1 cellular context compared by ENCODE assay signal in genomic region chr11:73654482-73655021, GRCh38.
A peak's percentile ranks its signal among the peaks of the same experiment; 100 is the strongest.
TF ChIP-seq lines count a peak whose summit lies in the region.

No MANE protein-coding gene starts in this region.

TF ChIP-seq in HepG2, 621 proteins besides CTCF, POLR2A, EP300 and RAD21 (continued from another document and continues in another):
- peak; percentile 17; the same call in 1 of the 2 replicates for TF ChIP-seq ARID4A (CRISPR knock-in tag; IDR thresholded peaks at IDR 0.05; ENCODE audit: borderline replicate concordance)
- TF ChIP-seq ZSCAN30 (CRISPR knock-in tag; IDR thresholded peaks at IDR 0.05) = no peak
- peak; percentile 51 for TF ChIP-seq THAP11 (CRISPR knock-in tag; IDR thresholded peaks at IDR 0.05)
- TF ChIP-seq HDAC6 (IDR thresholded peaks at IDR 0.05; ENCODE audit: low read depth, low read length) = no peak
- TF ChIP-seq POLR2AphosphoS5 (IDR thresholded peaks at IDR 0.05; ENCODE audit: low read depth, low read length) = no peak
- TF ChIP-seq, protein P1, sequence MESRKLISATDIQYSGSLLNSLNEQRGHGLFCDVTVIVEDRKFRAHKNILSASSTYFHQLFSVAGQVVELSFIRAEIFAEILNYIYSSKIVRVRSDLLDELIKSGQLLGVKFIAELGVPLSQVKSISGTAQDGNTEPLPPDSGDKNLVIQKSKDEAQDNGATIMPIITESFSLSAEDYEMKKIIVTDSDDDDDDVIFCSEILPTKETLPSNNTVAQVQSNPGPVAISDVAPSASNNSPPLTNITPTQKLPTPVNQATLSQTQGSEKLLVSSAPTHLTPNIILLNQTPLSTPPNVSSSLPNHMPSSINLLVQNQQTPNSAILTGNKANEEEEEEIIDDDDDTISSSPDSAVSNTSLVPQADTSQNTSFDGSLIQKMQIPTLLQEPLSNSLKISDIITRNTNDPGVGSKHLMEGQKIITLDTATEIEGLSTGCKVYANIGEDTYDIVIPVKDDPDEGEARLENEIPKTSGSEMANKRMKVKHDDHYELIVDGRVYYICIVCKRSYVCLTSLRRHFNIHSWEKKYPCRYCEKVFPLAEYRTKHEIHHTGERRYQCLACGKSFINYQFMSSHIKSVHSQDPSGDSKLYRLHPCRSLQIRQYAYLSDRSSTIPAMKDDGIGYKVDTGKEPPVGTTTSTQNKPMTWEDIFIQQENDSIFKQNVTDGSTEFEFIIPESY (CRISPR knock-in tag; IDR thresholded peaks at IDR 0.05) = 0 out of 2 replicates have a peak, but pooled peaks have one; percentile 51
- peak; percentile 82 for TF ChIP-seq RXRA (CRISPR knock-in tag; IDR thresholded peaks at IDR 0.05)
- peak; percentile 74 to 84; a peak in 3 of 4 replicates for TF ChIP-seq NR2F1 (CRISPR knock-in tag; IDR thresholded peaks at IDR 0.05)
- no peak for TF ChIP-seq IRF1 (CRISPR knock-in tag; IDR thresholded peaks at IDR 0.05; ENCODE audit: low read depth)
- TF ChIP-seq HNRNPH1 (optimal IDR thresholded peaks at IDR 0.05; ENCODE audit: low read depth, low read length) = no peak
- TF ChIP-seq ZFX (CRISPR knock-in tag; IDR thresholded peaks at IDR 0.05; ENCODE audit: low read depth) = peak; percentile 62; the same call in 1 of the 2 replicates
- no peak for TF ChIP-seq RBM39 (IDR thresholded peaks at IDR 0.05; ENCODE audit: low read depth, low read length, poor library complexity, severe bottlenecking)
- TF ChIP-seq IRF9 (CRISPR knock-in tag; IDR thresholded peaks at IDR 0.05; ENCODE audit: borderline replicate concordance) = 0 out of 2 replicates have a peak, but pooled peaks have one; percentile 41
- TF ChIP-seq, protein P2, sequence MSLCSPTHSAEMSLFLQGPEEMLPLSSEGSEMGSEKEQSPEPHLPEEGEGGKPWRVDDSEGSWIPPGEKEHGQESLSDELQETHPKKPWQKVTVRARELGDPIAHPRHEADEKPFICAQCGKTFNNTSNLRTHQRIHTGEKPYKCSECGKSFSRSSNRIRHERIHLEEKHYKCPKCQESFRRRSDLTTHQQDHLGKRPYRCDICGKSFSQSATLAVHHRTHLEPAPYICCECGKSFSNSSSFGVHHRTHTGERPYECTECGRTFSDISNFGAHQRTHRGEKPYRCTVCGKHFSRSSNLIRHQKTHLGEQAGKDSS (CRISPR knock-in tag; IDR thresholded peaks at IDR 0.05; ENCODE audit: borderline replicate concordance, low read depth) = no peak
- peak; percentile 86 for TF ChIP-seq NR2F2 (IDR thresholded peaks at IDR 0.05; ENCODE audit: borderline replicate concordance, low read depth)
- TF ChIP-seq ZNF124 (CRISPR knock-in tag; IDR thresholded peaks at IDR 0.05) = 0 out of 2 replicates have a peak, but pooled peaks have one; percentile 32
- TF ChIP-seq GFI1 (CRISPR knock-in tag; IDR thresholded peaks at IDR 0.05; ENCODE audit: borderline replicate concordance) = no peak
- TF ChIP-seq ZSCAN20 (CRISPR knock-in tag; IDR thresholded peaks at IDR 0.05; ENCODE audit: borderline replicate concordance) = no peak
- peak; percentile 44; the same call in 1 of the 2 replicates for TF ChIP-seq ZBTB21 (CRISPR knock-in tag; IDR thresholded peaks at IDR 0.05)
- TF ChIP-seq PLRG1 (conservative IDR thresholded peaks at IDR 0.05) = no peak
- 0 out of 2 replicates have a peak, but pooled peaks have one; percentile 32 for TF ChIP-seq ELF3 (CRISPR knock-in tag; IDR thresholded peaks at IDR 0.05)
- TF ChIP-seq SPEN (CRISPR knock-in tag; IDR thresholded peaks at IDR 0.05; ENCODE audit: low read depth) = peak; percentile 53; the same call in 1 of the 2 replicates
- no peak for TF ChIP-seq NPAS2 (CRISPR knock-in tag; IDR thresholded peaks at IDR 0.05; ENCODE audit: borderline replicate concordance)
- TF ChIP-seq RARA (CRISPR knock-in tag; IDR thresholded peaks at IDR 0.05) = peak; percentile 48
- no peak for TF ChIP-seq ZNF232 (CRISPR knock-in tag; IDR thresholded peaks at IDR 0.05; ENCODE audit: borderline replicate concordance)
- TF ChIP-seq HNF1B (CRISPR knock-in tag; IDR thresholded peaks at IDR 0.05) = no peak
- TF ChIP-seq, protein P3, sequence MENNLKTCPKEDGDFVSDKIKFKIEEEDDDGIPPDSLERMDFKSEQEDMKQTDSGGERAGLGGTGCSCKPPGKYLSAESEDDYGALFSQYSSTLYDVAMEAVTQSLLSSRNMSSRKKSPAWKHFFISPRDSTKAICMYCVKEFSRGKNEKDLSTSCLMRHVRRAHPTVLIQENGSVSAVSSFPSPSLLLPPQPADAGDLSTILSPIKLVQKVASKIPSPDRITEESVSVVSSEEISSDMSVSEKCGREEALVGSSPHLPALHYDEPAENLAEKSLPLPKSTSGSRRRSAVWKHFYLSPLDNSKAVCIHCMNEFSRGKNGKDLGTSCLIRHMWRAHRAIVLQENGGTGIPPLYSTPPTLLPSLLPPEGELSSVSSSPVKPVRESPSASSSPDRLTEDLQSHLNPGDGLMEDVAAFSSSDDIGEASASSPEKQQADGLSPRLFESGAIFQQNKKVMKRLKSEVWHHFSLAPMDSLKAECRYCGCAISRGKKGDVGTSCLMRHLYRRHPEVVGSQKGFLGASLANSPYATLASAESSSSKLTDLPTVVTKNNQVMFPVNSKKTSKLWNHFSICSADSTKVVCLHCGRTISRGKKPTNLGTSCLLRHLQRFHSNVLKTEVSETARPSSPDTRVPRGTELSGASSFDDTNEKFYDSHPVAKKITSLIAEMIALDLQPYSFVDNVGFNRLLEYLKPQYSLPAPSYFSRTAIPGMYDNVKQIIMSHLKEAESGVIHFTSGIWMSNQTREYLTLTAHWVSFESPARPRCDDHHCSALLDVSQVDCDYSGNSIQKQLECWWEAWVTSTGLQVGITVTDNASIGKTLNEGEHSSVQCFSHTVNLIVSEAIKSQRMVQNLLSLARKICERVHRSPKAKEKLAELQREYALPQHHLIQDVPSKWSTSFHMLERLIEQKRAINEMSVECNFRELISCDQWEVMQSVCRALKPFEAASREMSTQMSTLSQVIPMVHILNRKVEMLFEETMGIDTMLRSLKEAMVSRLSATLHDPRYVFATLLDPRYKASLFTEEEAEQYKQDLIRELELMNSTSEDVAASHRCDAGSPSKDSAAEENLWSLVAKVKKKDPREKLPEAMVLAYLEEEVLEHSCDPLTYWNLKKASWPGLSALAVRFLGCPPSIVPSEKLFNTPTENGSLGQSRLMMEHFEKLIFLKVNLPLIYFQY (CRISPR knock-in tag; IDR thresholded peaks at IDR 0.05; ENCODE audit: borderline replicate concordance) = no peak
- TF ChIP-seq TAF1 (CRISPR knock-in tag; IDR thresholded peaks at IDR 0.05) = no peak
- TF ChIP-seq MAZ (IDR thresholded peaks at IDR 0.05; ENCODE audit: borderline replicate concordance, low read depth, low read length) = no peak
- TF ChIP-seq MAZ (CRISPR knock-in tag; IDR thresholded peaks at IDR 0.05; ENCODE audit: low read depth) = peak; percentile 32; the same call in 1 of the 2 replicates
- no peak for TF ChIP-seq LRRFIP1 (CRISPR knock-in tag; conservative IDR thresholded peaks at IDR 0.05)
- TF ChIP-seq, protein P4, sequence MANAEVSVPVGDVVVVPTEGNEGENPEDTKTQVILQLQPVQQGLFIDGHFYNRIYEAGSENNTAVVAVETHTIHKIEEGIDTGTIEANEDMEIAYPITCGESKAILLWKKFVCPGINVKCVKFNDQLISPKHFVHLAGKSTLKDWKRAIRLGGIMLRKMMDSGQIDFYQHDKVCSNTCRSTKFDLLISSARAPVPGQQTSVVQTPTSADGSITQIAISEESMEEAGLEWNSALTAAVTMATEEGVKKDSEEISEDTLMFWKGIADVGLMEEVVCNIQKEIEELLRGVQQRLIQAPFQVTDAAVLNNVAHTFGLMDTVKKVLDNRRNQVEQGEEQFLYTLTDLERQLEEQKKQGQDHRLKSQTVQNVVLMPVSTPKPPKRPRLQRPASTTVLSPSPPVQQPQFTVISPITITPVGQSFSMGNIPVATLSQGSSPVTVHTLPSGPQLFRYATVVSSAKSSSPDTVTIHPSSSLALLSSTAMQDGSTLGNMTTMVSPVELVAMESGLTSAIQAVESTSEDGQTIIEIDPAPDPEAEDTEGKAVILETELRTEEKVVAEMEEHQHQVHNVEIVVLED (CRISPR knock-in tag; IDR thresholded peaks at IDR 0.05; ENCODE audit: borderline replicate concordance) = no peak
- TF ChIP-seq BORCS8-MEF2B (CRISPR knock-in tag; IDR thresholded peaks at IDR 0.05) = 0 out of 2 replicates have a peak, but pooled peaks have one; percentile 22
- peak; percentile 19; the same call in 1 of the 2 replicates for TF ChIP-seq JUN (CRISPR knock-in tag; IDR thresholded peaks at IDR 0.05)
- no peak for TF ChIP-seq YEATS2 (CRISPR knock-in tag; IDR thresholded peaks at IDR 0.05; ENCODE audit: borderline replicate concordance)
- TF ChIP-seq ZNF260 (CRISPR knock-in tag; IDR thresholded peaks at IDR 0.05; ENCODE audit: borderline replicate concordance, low read depth) = no peak
- no peak for TF ChIP-seq ZNF850 (CRISPR knock-in tag; conservative IDR thresholded peaks at IDR 0.05)
- no peak for TF ChIP-seq GATA4 (IDR thresholded peaks at IDR 0.05; ENCODE audit: borderline replicate concordance, low read depth)
